Comparison of ENCODE assay signal across 18 cellular contexts in genomic region chr20:2748551-2749342, GRCh38. TPM values are rescaled to one million over a fixed set of nuclear protein-coding genes. Genes with fewer than 3 reads are reported as not detected.
DNase-seq lines count a peak whose midpoint lies in the region; ATAC-seq and TF ChIP-seq lines count a peak whose summit lies in the region.
"Had no signal": no experiment of that assay in that cellular context is flagged by ENCODE, and none has a peak within 500 bp of the region (broad histone marks: within the 10 kb centered on the region; RNA-seq: fewer than 3 reads in every experiment).

No MANE protein-coding gene starts in this region.

- peak; percentile 42 for DNase-seq in right atrium auricular region (ENCODE audit: low spot score)
- no peak for DNase-seq in left cardiac atrium
- DNase-seq in NCI-H69 (lab: John Stamatoyannopoulos, UW) = peak; percentile 89
- no peak for DNase-seq in foreskin melanocyte
- DNase-seq in activated gamma-delta T cell treated with Interleukin-2 at 50 U/mL for 16 hours = no peak
- DNase-seq: colonic mucosa; NCI-H2029; psoas muscle; stimulated activated CD4-positive, alpha-beta T cell treated with anti-CD3 and anti-CD28 coated beads, Interleukin-2, amount 100 ng/mL, for 48 hours; stimulated activated naive CD8-positive, alpha-beta T cell treated with anti-CD3 and anti-CD28 coated beads, Interleukin-15, Interleukin-2, amounts not matched to agents 100 U/mL and 50 U/mL, for 24 hours; T1000; tibial artery had no signal

- H3K4me1 ChIP-seq in right atrium auricular region = peaks cover 0 to 33% of the 10 kb centered on the region in 2 donors

- peaks cover 13% of the 10 kb centered on the region for H3K27me3 Mint-ChIP-seq in activated T-helper 17 cell treated with anti-CD3 and anti-CD28 coated beads, Interleukin-2, amount 50 U/mL, for 72 hours

- no peak for TF ChIP-seq CTCF in right atrium auricular region (IDR thresholded peaks at IDR 0.05)

- H3K36me3 ChIP-seq in right atrium auricular region = no peaks in the 10 kb centered on the region
- H3K36me3 ChIP-seq: adrenal gland, colonic mucosa, neural progenitor cell, tibial artery had no signal

- H3K4me1 Mint-ChIP-seq in activated T-helper 17 cell treated with anti-CD3 and anti-CD28 coated beads, Interleukin-2, amount 50 U/mL, for 72 hours = peaks cover 17% of the 10 kb centered on the region

- no peaks in the 10 kb centered on the region for H3K9me3 Mint-ChIP-seq in activated T-helper 17 cell treated with anti-CD3 and anti-CD28 coated beads, Interleukin-2, amount 50 U/mL, for 72 hours
- H3K9me3 Mint-ChIP-seq: neural progenitor cell had no signal

- no peak for ATAC-seq in left cardiac atrium
- no peak for ATAC-seq in activated T-helper 17 cell treated with anti-CD3 and anti-CD28 coated beads, Interleukin-2, amount 50 U/mL, for 72 hours (replicated peaks)
- ATAC-seq: psoas muscle had no signal

- peaks cover 6 to 7% of the 10 kb centered on the region in 2 donors for H3K27me3 ChIP-seq in right atrium auricular region

- no peaks in the 10 kb centered on the region for H3K36me3 Mint-ChIP-seq in activated T-helper 17 cell treated with anti-CD3 and anti-CD28 coated beads, Interleukin-2, amount 50 U/mL, for 72 hours (ENCODE audit: low read depth)
- H3K36me3 Mint-ChIP-seq: neural progenitor cell had no signal

- H3K9me3 ChIP-seq in right atrium auricular region (no peaks in the 10 kb centered on the region), iPS-18c (ENCODE audit: control insufficient read depth, insufficient read depth, low read length) (no peaks in the 10 kb centered on the region)
- H3K9me3 ChIP-seq: adrenal gland, colonic mucosa, psoas muscle, tibial artery had no signal

- H3K4me3 ChIP-seq in right atrium auricular region = no peak overlapping the region
- peak overlapping the region; percentile 34 for H3K4me3 ChIP-seq in iPS-18c (ENCODE audit: insufficient read depth, low read depth, low read length)
- H3K4me3 ChIP-seq: adrenal gland, colonic mucosa, neural progenitor cell, psoas muscle, skin epidermis, tibial artery had no signal

- H3K27ac Mint-ChIP-seq in activated T-helper 17 cell treated with anti-CD3 and anti-CD28 coated beads, Interleukin-2, amount 50 U/mL, for 72 hours = no peak overlapping the region
- H3K27ac Mint-ChIP-seq: neural progenitor cell had no signal

- no peak overlapping the region for H3K4me3 Mint-ChIP-seq in activated T-helper 17 cell treated with anti-CD3 and anti-CD28 coated beads, Interleukin-2, amount 50 U/mL, for 72 hours
- H3K4me3 Mint-ChIP-seq: neural progenitor cell had no signal

- no peak overlapping the region for H3K27ac ChIP-seq in right atrium auricular region
- H3K27ac ChIP-seq: adrenal gland, colonic mucosa, neural progenitor cell, psoas muscle, skin epidermis, tibial artery had no signal

- intact Hi-C loops in left cardiac atrium (cut with DNase I) = no loop called here

RNA-seq across cellular contexts. Expression of gene CPXM1, which starts 51.7 kb away (rescaled TPM):
- 1 to 10 TPM; 2.9 to 4.4 TPM for total RNA-seq in right atrium auricular region
- total RNA-seq in left cardiac atrium = 1 to 10 TPM; 4.3 to 8.7 TPM
- total RNA-seq in activated T-helper 17 cell treated with anti-CD3 and anti-CD28 coated beads, Interleukin-2, amount 50 U/mL, for 72 hours = under 1 TPM; 0.63 to 0.69 TPM
- total RNA-seq: MCF 10A had no signal

RNA-seq across cellular contexts. Expression of gene EBF4, which starts 56.2 kb away (rescaled TPM):
- total RNA-seq in right atrium auricular region (1 to 10 TPM; 2.5 to 8.5 TPM), left cardiac atrium (1 to 10 TPM; 4.4 to 6.5 TPM)
- 1 to 10 TPM; 3.6 to 4.9 TPM for total RNA-seq in activated T-helper 17 cell treated with anti-CD3 and anti-CD28 coated beads, Interleukin-2, amount 50 U/mL, for 72 hours
- total RNA-seq: MCF 10A had no signal

Comparison
In these comparisons a context has a peak if more than half of its experiments do, and no peak if none do; other contexts are left out.
1. DNase-seq: peak in right atrium auricular region (single experiment) and NCI-H69 (single experiment); none in left cardiac atrium (single experiment), foreskin melanocyte (single experiment) and activated gamma-delta T cell treated with Interleukin-2 at 50 U/mL for 16 hours (single experiment).